Comparison of ENCODE assay signal across 8 cellular contexts in genomic region chr5:108093186-108093585, GRCh38.
A peak's percentile ranks its signal among the peaks of the same experiment; 100 is the strongest.
DNase-seq lines count a peak whose midpoint lies in the region; TF ChIP-seq lines count a peak whose summit lies in the region.

No MANE protein-coding gene starts in this region.

- 0 to 5% methylated on average over 1 to 2 of the region's 2 CpGs for whole genome bisulfite sequencing in endodermal cell (ENCODE audit: insufficient coverage in 1 of 2, insufficient read length in 1 of 2), 2 experiments
- 54% methylated on average over 2 of the region's 2 CpGs for WGBS in suprapubic skin

- H3K36me3 Mint-ChIP-seq in MCF 10A (ENCODE audit: insufficient read depth, unreplicated experiment) (peaks cover 7% of the 10 kb centered on the region), endodermal cell (ENCODE audit: low read depth) (peaks cover 2% of the 10 kb centered on the region)
- H3K36me3 Mint-ChIP-seq in activated T-helper 1 cell treated with anti-CD3 and anti-CD28 coated beads, Interleukin-12 subunit alpha, Interleukin-12 subunit beta, Interleukin-2, Interleukin-4 antibody, amounts not matched to agents 30 ng/mL and 10 ng/mL and 1 ng/mL, durations not matched to agents 14 hours and 24 hours and 36 hours (ENCODE audit: low read depth): no peaks in the 10 kb centered on the region

- H3K9me3 ChIP-seq in breast epithelium (no peaks in the 10 kb centered on the region), endodermal cell (ENCODE audit: control insufficient read depth, low read length) (no peaks in the 10 kb centered on the region), suprapubic skin (no peaks in the 10 kb centered on the region)

- no TSS peak for BruUV-seq in MCF 10A (replicated peaks; lab: Mats Ljungman, UMichigan)

- POLR2A ChIA-PET in MCF 10A (lab: Yijun Ruan, JAX): no interaction called here

- no peak overlapping the region for H3K4me3 ChIP-seq in breast epithelium
- H3K4me3 ChIP-seq in endodermal cell (ENCODE audit: low read length): no peak overlapping the region
- no peak overlapping the region for H3K4me3 ChIP-seq in suprapubic skin

- peak; percentile 45 for DNase-seq in MCF 10A (ENCODE audit: unreplicated experiment)
- DNase-seq in breast epithelium (ENCODE audit: low spot score in 2 of 2): no peak
- peak; percentile 9 for DNase-seq in M059J (ENCODE audit: low read depth)
- no peak for DNase-seq in endodermal cell
- DNase-seq in stromal cell of bone marrow (ENCODE audit: low read depth): peak; percentile 18
- no peak for DNase-seq in KG1 (lab: John Stamatoyannopoulos, UW)
- no peak for DNase-seq in suprapubic skin (ENCODE audit: low spot score in 2 of 2)
- DNase-seq in activated T-helper 1 cell treated with anti-CD3 and anti-CD28 coated beads, Interleukin-12 subunit alpha, Interleukin-12 subunit beta, Interleukin-2, Interleukin-4 antibody, amounts not matched to agents 30 ng/mL and 10 ng/mL and 1 ng/mL, durations not matched to agents 14 hours and 24 hours and 36 hours (ENCODE audit: low spot score): no peak

- H3K36me3 ChIP-seq in breast epithelium (no peaks in the 10 kb centered on the region), endodermal cell (ENCODE audit: control insufficient read depth, insufficient read depth, low read length) (no peaks in the 10 kb centered on the region), suprapubic skin (no peaks in the 10 kb centered on the region)

- H3K4me1 ChIP-seq in breast epithelium (no peaks in the 10 kb centered on the region), endodermal cell (ENCODE audit: control insufficient read depth, insufficient read depth, low read length) (no peaks in the 10 kb centered on the region), suprapubic skin (no peaks in the 10 kb centered on the region)

- H3K4me3 Mint-ChIP-seq in MCF 10A (ENCODE audit: unreplicated experiment) (no peak overlapping the region), endodermal cell (no peak overlapping the region)
- H3K4me3 Mint-ChIP-seq in activated T-helper 1 cell treated with anti-CD3 and anti-CD28 coated beads, Interleukin-12 subunit alpha, Interleukin-12 subunit beta, Interleukin-2, Interleukin-4 antibody, amounts not matched to agents 30 ng/mL and 10 ng/mL and 1 ng/mL, durations not matched to agents 14 hours and 24 hours and 36 hours: no peak overlapping the region

- intact Hi-C loops in MCF 10A (cut with micrococcal nuclease): loop anchor here (1.0 kb wide), 1 partner anchor 420 kb away; no protein-coding TSS in a partner anchor
- intact Hi-C loops in breast epithelium (cut with DNase I; ENCODE audit: low total_unique reads): no loop called here
- intact Hi-C loops in activated T-helper 1 cell treated with anti-CD3 and anti-CD28 coated beads, Interleukin-12 subunit alpha, Interleukin-12 subunit beta, Interleukin-2, Interleukin-4 antibody, amounts not matched to agents 30 ng/mL and 10 ng/mL and 1 ng/mL, durations not matched to agents 14 hours and 24 hours and 36 hours (cut with micrococcal nuclease): no loop called here

- TF ChIP-seq CTCF in MCF 10A (IDR thresholded peaks at IDR 0.05; ENCODE audit: unreplicated experiment) (peak; percentile 49), breast epithelium (IDR thresholded peaks at IDR 0.05) (no peak), endodermal cell (conservative IDR thresholded peaks at IDR 0.05) (peak; percentile 89), suprapubic skin (IDR thresholded peaks at IDR 0.05) (no peak)

- CTCF ChIA-PET in MCF 10A (lab: Yijun Ruan, JAX): interaction anchor here (0.6 to 1.4 kb wide), 5 partner anchors 8 to 536 kb away, joined by 3 to 6 read pairs (median 3); no protein-coding TSS in a partner anchor

- H3K27ac ChIP-seq in breast epithelium: no peak overlapping the region
- H3K27ac ChIP-seq in endodermal cell (ENCODE audit: low read depth, low read length): no peak overlapping the region
- no peak overlapping the region for H3K27ac ChIP-seq in suprapubic skin

- no peak for TF ChIP-seq EP300 in suprapubic skin (IDR thresholded peaks at IDR 0.05)

- no peaks in the 10 kb centered on the region for H3K4me1 Mint-ChIP-seq in MCF 10A (ENCODE audit: insufficient read depth, unreplicated experiment)
- H3K4me1 Mint-ChIP-seq in endodermal cell: peaks cover 17% of the 10 kb centered on the region
- no peaks in the 10 kb centered on the region for H3K4me1 Mint-ChIP-seq in activated T-helper 1 cell treated with anti-CD3 and anti-CD28 coated beads, Interleukin-12 subunit alpha, Interleukin-12 subunit beta, Interleukin-2, Interleukin-4 antibody, amounts not matched to agents 30 ng/mL and 10 ng/mL and 1 ng/mL, durations not matched to agents 14 hours and 24 hours and 36 hours (ENCODE audit: low read depth)

- H3K9me3 Mint-ChIP-seq in MCF 10A (ENCODE audit: unreplicated experiment) (no peaks in the 10 kb centered on the region), endodermal cell (no peaks in the 10 kb centered on the region)
- no peaks in the 10 kb centered on the region for H3K9me3 Mint-ChIP-seq in activated T-helper 1 cell treated with anti-CD3 and anti-CD28 coated beads, Interleukin-12 subunit alpha, Interleukin-12 subunit beta, Interleukin-2, Interleukin-4 antibody, amounts not matched to agents 30 ng/mL and 10 ng/mL and 1 ng/mL, durations not matched to agents 14 hours and 24 hours and 36 hours

- H3K9ac ChIP-seq in endodermal cell (ENCODE audit: extremely low read depth, low read length, poor library complexity, severe bottlenecking): no peak overlapping the region

- no peak for TF ChIP-seq POLR2A in breast epithelium (IDR thresholded peaks at IDR 0.05)
- no peak for TF ChIP-seq POLR2A in suprapubic skin (IDR thresholded peaks at IDR 0.05)

- H3K27me3 ChIP-seq in breast epithelium (no peaks in the 10 kb centered on the region), endodermal cell (ENCODE audit: control insufficient read depth, insufficient read depth, low read length, poor library complexity, severe bottlenecking) (no peaks in the 10 kb centered on the region), suprapubic skin (no peaks in the 10 kb centered on the region)

- no peaks in the 10 kb centered on the region for H3K27me3 Mint-ChIP-seq in MCF 10A (ENCODE audit: insufficient read depth, unreplicated experiment)
- no peaks in the 10 kb centered on the region for H3K27me3 Mint-ChIP-seq in endodermal cell (ENCODE audit: insufficient read depth)
- no peaks in the 10 kb centered on the region for H3K27me3 Mint-ChIP-seq in activated T-helper 1 cell treated with anti-CD3 and anti-CD28 coated beads, Interleukin-12 subunit alpha, Interleukin-12 subunit beta, Interleukin-2, Interleukin-4 antibody, amounts not matched to agents 30 ng/mL and 10 ng/mL and 1 ng/mL, durations not matched to agents 14 hours and 24 hours and 36 hours (ENCODE audit: insufficient read depth)

- H3K27ac Mint-ChIP-seq in MCF 10A (ENCODE audit: low read depth, unreplicated experiment): no peak overlapping the region
- no peak overlapping the region for H3K27ac Mint-ChIP-seq in endodermal cell
- no peak overlapping the region for H3K27ac Mint-ChIP-seq in activated T-helper 1 cell treated with anti-CD3 and anti-CD28 coated beads, Interleukin-12 subunit alpha, Interleukin-12 subunit beta, Interleukin-2, Interleukin-4 antibody, amounts not matched to agents 30 ng/mL and 10 ng/mL and 1 ng/mL, durations not matched to agents 14 hours and 24 hours and 36 hours

Comparison
In these comparisons a context has a peak if more than half of its experiments do, and no peak if none do; other contexts are left out.
1. DNase-seq: peak in MCF 10A (single experiment), M059J (single experiment) and stromal cell of bone marrow (single experiment); none in breast epithelium (0 of 2), endodermal cell (single experiment), KG1 (single experiment), suprapubic skin (0 of 2) and activated T-helper 1 cell treated with anti-CD3 and anti-CD28 coated beads, Interleukin-12 subunit alpha, Interleukin-12 subunit beta, Interleukin-2, Interleukin-4 antibody, amounts not matched to agents 30 ng/mL and 10 ng/mL and 1 ng/mL, durations not matched to agents 14 hours and 24 hours and 36 hours (single experiment).
2. CTCF ChIP-seq: peak in MCF 10A (single experiment) and endodermal cell (single experiment); none in breast epithelium (0 of 3) and suprapubic skin (0 of 2).